1 cellular context compared by ENCODE assay signal in genomic region chr12:9071976-9072375, GRCh38.
TF ChIP-seq lines count a peak whose summit lies in the region.

No MANE protein-coding gene starts in this region.

TF ChIP-seq in K562, 482 proteins besides CTCF, POLR2A, EP300 and RAD21 (continued from another document):
- no peak for TF ChIP-seq CHD7 (IDR thresholded peaks at IDR 0.05; ENCODE audit: low read depth, low read length)
